ENCODE assay signal across 1 cellular context in genomic region chr18:49359732-49360444, GRCh38.
TF ChIP-seq lines count a peak whose summit lies in the region.

No MANE protein-coding gene starts in this region.

TF ChIP-seq in GM12878, 131 proteins besides CTCF, POLR2A, EP300 and RAD21 (continued from another document and continues in another):
- no peak for TF ChIP-seq SIN3A (IDR thresholded peaks at IDR 0.05; ENCODE audit: low read depth, low read length)
- no peak for TF ChIP-seq YY1 (IDR thresholded peaks at IDR 0.05; ENCODE audit: low read depth, low read length)
- no peak for TF ChIP-seq BCL3 (IDR thresholded peaks at IDR 0.05; ENCODE audit: borderline replicate concordance, insufficient read depth, low read depth, low read length, poor library complexity, severe bottlenecking)
- no peak for TF ChIP-seq RBBP5 (conservative IDR thresholded peaks at IDR 0.05)
- TF ChIP-seq RB1 (IDR thresholded peaks at IDR 0.05; ENCODE audit: borderline replicate concordance): no peak
- no peak for TF ChIP-seq ATF2 (IDR thresholded peaks at IDR 0.05; ENCODE audit: low read length)
- no peak for TF ChIP-seq FOS (IDR thresholded peaks at IDR 0.05; ENCODE audit: borderline replicate concordance, extremely low read depth, insufficient read length)
- TF ChIP-seq MTA3 (IDR thresholded peaks at IDR 0.05; ENCODE audit: borderline replicate concordance, low read length): no peak
- no peak for TF ChIP-seq ZBTB33 (IDR thresholded peaks at IDR 0.05)
- TF ChIP-seq MEF2A (IDR thresholded peaks at IDR 0.05; ENCODE audit: insufficient read depth, low read depth, low read length): 0 out of 2 replicates have a peak, but pooled peaks have one; percentile 42
- no peak for TF ChIP-seq SIX5 (IDR thresholded peaks at IDR 0.05; ENCODE audit: low read depth, low read length, severe bottlenecking)
- no peak for TF ChIP-seq STAT1 (conservative IDR thresholded peaks at IDR 0.05)
- TF ChIP-seq HSF1 (IDR thresholded peaks at IDR 0.05; ENCODE audit: low read depth, low read length): no peak
- TF ChIP-seq CEBPB (IDR thresholded peaks at IDR 0.05; ENCODE audit: borderline replicate concordance in 1 of 2, low read depth in 2 of 2, low read length in 2 of 2): no peak
- TF ChIP-seq SREBF1 (IDR thresholded peaks at IDR 0.05; ENCODE audit: low read length): no peak
- peak; percentile 66 for TF ChIP-seq IKZF1 (conservative IDR thresholded peaks at IDR 0.05)
- no peak for TF ChIP-seq ESRRA (IDR thresholded peaks at IDR 0.05; ENCODE audit: low read length)
- no peak for TF ChIP-seq KDM1A (IDR thresholded peaks at IDR 0.05; ENCODE audit: borderline replicate concordance)
- no peak for TF ChIP-seq SRF (IDR thresholded peaks at IDR 0.05; ENCODE audit: low read depth in 2 of 2, low read length in 2 of 2)
- TF ChIP-seq ZBTB4 (CRISPR knock-in tag; IDR thresholded peaks at IDR 0.05): no peak
- no peak for TF ChIP-seq KAT2A (conservative IDR thresholded peaks at IDR 0.05; ENCODE audit: control insufficient read depth, low read depth, low read length)
- no peak for TF ChIP-seq NR2C1 (IDR thresholded peaks at IDR 0.05)
- TF ChIP-seq BACH1 (IDR thresholded peaks at IDR 0.05; ENCODE audit: borderline replicate concordance): no peak
- no peak for TF ChIP-seq NR2C2 (IDR thresholded peaks at IDR 0.05; ENCODE audit: borderline replicate concordance, control insufficient read depth, insufficient read length, low read depth)
- peak; percentile 26; the same call in 1 of the 2 replicates for TF ChIP-seq EED (IDR thresholded peaks at IDR 0.05; ENCODE audit: low read depth)
- no peak for TF ChIP-seq MLLT1 (IDR thresholded peaks at IDR 0.05)
- TF ChIP-seq ZZZ3 (IDR thresholded peaks at IDR 0.05; ENCODE audit: control insufficient read depth, insufficient read length, low read depth): no peak
- TF ChIP-seq EGR1 (IDR thresholded peaks at IDR 0.05; ENCODE audit: borderline replicate concordance in 1 of 2, low read depth in 2 of 2, low read length in 2 of 2): no peak
- peak; percentile 62 for TF ChIP-seq MEF2B (IDR thresholded peaks at IDR 0.05; ENCODE audit: partially characterized antibody, poor library complexity, severe bottlenecking)
- TF ChIP-seq ASH2L (IDR thresholded peaks at IDR 0.05; ENCODE audit: borderline replicate concordance, low read depth): no peak
- peak in 1 of 2 experiments; percentile 64; a peak in 1 of 4 replicates for TF ChIP-seq ETV6 (conservative IDR thresholded peaks at IDR 0.05 in 1 of 2, IDR thresholded peaks at IDR 0.05 in 1 of 2; ENCODE audit: borderline replicate concordance in 1 of 2, low read depth in 1 of 2)
- TF ChIP-seq EZH2 (IDR thresholded peaks at IDR 0.05; ENCODE audit: borderline replicate concordance, control insufficient read depth, low read depth, low read length): no peak
- TF ChIP-seq E2F4 (IDR thresholded peaks at IDR 0.05; ENCODE audit: low read depth, low read length): no peak
- no peak for TF ChIP-seq NR2F1 (conservative IDR thresholded peaks at IDR 0.05)
- no peak for TF ChIP-seq ZBED1 (IDR thresholded peaks at IDR 0.05; ENCODE audit: borderline replicate concordance)
- peak; percentile 44; the same call in 1 of the 2 replicates for TF ChIP-seq MTA2 (IDR thresholded peaks at IDR 0.05; ENCODE audit: low read depth)
- no peak for TF ChIP-seq SMARCA5 (IDR thresholded peaks at IDR 0.05)
- TF ChIP-seq RAD51 (IDR thresholded peaks at IDR 0.05): no peak
- TF ChIP-seq CBX3 (IDR thresholded peaks at IDR 0.05; ENCODE audit: borderline replicate concordance, low read depth): no peak
- TF ChIP-seq ZNF592 (IDR thresholded peaks at IDR 0.05): no peak
- TF ChIP-seq ZNF687 (IDR thresholded peaks at IDR 0.05): no peak
- no peak for TF ChIP-seq YBX1 (IDR thresholded peaks at IDR 0.05)
